In genomic region chr11:83602116-83602515, GRCh38 we compare ENCODE assay signal across 25 cellular contexts.
"Had no signal": no experiment of that assay in that cellular context is flagged by ENCODE, and none has a peak within 500 bp of the region (broad histone marks: within the 10 kb centered on the region; RNA-seq: fewer than 3 reads in every experiment).

No MANE protein-coding gene starts in this region.

- H3K9me3 Mint-ChIP-seq: activated CD4-positive, alpha-beta T cell treated with anti-CD3 and anti-CD28 coated beads, Interleukin-2, amount 10 ng/mL, durations not matched to agents 24 days and 14 days; activated naive CD4-positive, alpha-beta T cell treated with anti-CD3 and anti-CD28 coated beads for 36 hours; activated naive CD4-positive, alpha-beta T cell treated with anti-CD3 and anti-CD28 coated beads, Interleukin-2, amount 50 U/mL, for 72 hours; activated T-cell treated with anti-CD3 and anti-CD28 coated beads, Interleukin-2, amount 50 U/mL, for 4 hours; activated T-helper 1 cell treated with anti-CD3 and anti-CD28 coated beads, Interleukin-12 subunit alpha, Interleukin-12 subunit beta, Interleukin-2, Interleukin-4 antibody, amounts not matched to agents 30 ng/mL and 10 ng/mL and 1 ng/mL, durations not matched to agents 14 hours and 24 hours and 36 hours had no signal

- H3K4me1 ChIP-seq: adrenal gland had no signal

- DNase-seq: activated CD4-positive, alpha-beta T cell treated with anti-CD3 and anti-CD28 coated beads, Interleukin-2, amount 10 ng/mL, durations not matched to agents 24 days and 14 days; activated CD4-positive, alpha-beta T cell treated with anti-CD3 and anti-CD28 coated beads, Interleukin-2, amount 50 U/mL, for 4 hours; activated CD8-positive, alpha-beta T cell treated with anti-CD3 and anti-CD28 coated beads, Interleukin-2, amount 10 ng/mL, durations not matched to agents 7 days and 5 days; activated gamma-delta T cell treated with Interleukin-2 at 50 U/mL for 16 hours; activated naive CD4-positive, alpha-beta T cell treated with anti-CD3 and anti-CD28 coated beads for 36 hours; activated T-cell treated with anti-CD3 and anti-CD28 coated beads for 4 hours; activated T-cell treated with anti-CD3 and anti-CD28 coated beads, Interleukin-2, amount 50 U/mL, for 4 hours; adrenal gland; body of pancreas; caudate nucleus; NCI-H1092 treated with DMSO at 0.1 percent for 48 hours; NCI-H1417; NCI-H146; NCI-H187 treated with DMSO at 0.1 percent for 48 hours; NCI-H2081; NCI-H2171 treated with DMSO at 0.1 percent for 48 hours; NCI-H2227 treated with DMSO at 0.1 percent for 48 hours; NCI-H446; NCI-H524; NK-92 treated with Interleukin-12 subunit alpha and Interleukin-12 subunit beta, amount 100 ng/mL, for 24 hours; OCI-M1; Right ventricle myocardium superior had no signal

- H3K36me3 ChIP-seq: adrenal gland had no signal

- H3K36me3 Mint-ChIP-seq: activated naive CD4-positive, alpha-beta T cell treated with anti-CD3 and anti-CD28 coated beads, Interleukin-2, amount 50 U/mL, for 72 hours had no signal

- H3K4me3 Mint-ChIP-seq: activated CD4-positive, alpha-beta T cell treated with anti-CD3 and anti-CD28 coated beads, Interleukin-2, amount 10 ng/mL, durations not matched to agents 24 days and 14 days; activated CD8-positive, alpha-beta T cell treated with anti-CD3 and anti-CD28 coated beads, Interleukin-2, amount 10 ng/mL, durations not matched to agents 7 days and 5 days; activated naive CD4-positive, alpha-beta T cell treated with anti-CD3 and anti-CD28 coated beads for 36 hours; activated T-cell treated with anti-CD3 and anti-CD28 coated beads, Interleukin-2, amount 50 U/mL, for 4 hours; activated T-helper 1 cell treated with anti-CD3 and anti-CD28 coated beads, Interleukin-12 subunit alpha, Interleukin-12 subunit beta, Interleukin-2, Interleukin-4 antibody, amounts not matched to agents 30 ng/mL and 10 ng/mL and 1 ng/mL, durations not matched to agents 14 hours and 24 hours and 36 hours had no signal

- H3K27ac ChIP-seq: adrenal gland, body of pancreas had no signal

- H3K4me3 ChIP-seq: adrenal gland, body of pancreas, K562 had no signal

- ATAC-seq: activated CD8-positive, alpha-beta T cell treated with anti-CD3 and anti-CD28 coated beads, Interleukin-2, amount 10 ng/mL, durations not matched to agents 7 days and 5 days; activated naive CD4-positive, alpha-beta T cell treated with anti-CD3 and anti-CD28 coated beads, Interleukin-2, amount 50 U/mL, for 72 hours; activated T-cell treated with anti-CD3 and anti-CD28 coated beads, Interleukin-2, amount 50 U/mL, for 4 hours; body of pancreas; K562 had no signal

- H3K27ac Mint-ChIP-seq: activated CD4-positive, alpha-beta T cell treated with anti-CD3 and anti-CD28 coated beads, Interleukin-2, amount 10 ng/mL, durations not matched to agents 24 days and 14 days; activated CD8-positive, alpha-beta T cell treated with anti-CD3 and anti-CD28 coated beads, Interleukin-2, amount 10 ng/mL, durations not matched to agents 7 days and 5 days; activated naive CD4-positive, alpha-beta T cell treated with anti-CD3 and anti-CD28 coated beads for 36 hours; activated naive CD4-positive, alpha-beta T cell treated with anti-CD3 and anti-CD28 coated beads, Interleukin-2, amount 50 U/mL, for 72 hours; activated T-helper 1 cell treated with anti-CD3 and anti-CD28 coated beads, Interleukin-12 subunit alpha, Interleukin-12 subunit beta, Interleukin-2, Interleukin-4 antibody, amounts not matched to agents 30 ng/mL and 10 ng/mL and 1 ng/mL, durations not matched to agents 14 hours and 24 hours and 36 hours had no signal

- H3K9me3 ChIP-seq: adrenal gland, body of pancreas had no signal

- H3K27me3 Mint-ChIP-seq: activated CD4-positive, alpha-beta T cell treated with anti-CD3 and anti-CD28 coated beads, Interleukin-2, amount 10 ng/mL, durations not matched to agents 24 days and 14 days had no signal

- H3K27me3 ChIP-seq: adrenal gland, body of pancreas had no signal

- H3K4me1 Mint-ChIP-seq: activated CD4-positive, alpha-beta T cell treated with anti-CD3 and anti-CD28 coated beads, Interleukin-2, amount 10 ng/mL, durations not matched to agents 24 days and 14 days had no signal
